Comparison of ENCODE assay signal across 8 cellular contexts in the genomic region with DNA sequence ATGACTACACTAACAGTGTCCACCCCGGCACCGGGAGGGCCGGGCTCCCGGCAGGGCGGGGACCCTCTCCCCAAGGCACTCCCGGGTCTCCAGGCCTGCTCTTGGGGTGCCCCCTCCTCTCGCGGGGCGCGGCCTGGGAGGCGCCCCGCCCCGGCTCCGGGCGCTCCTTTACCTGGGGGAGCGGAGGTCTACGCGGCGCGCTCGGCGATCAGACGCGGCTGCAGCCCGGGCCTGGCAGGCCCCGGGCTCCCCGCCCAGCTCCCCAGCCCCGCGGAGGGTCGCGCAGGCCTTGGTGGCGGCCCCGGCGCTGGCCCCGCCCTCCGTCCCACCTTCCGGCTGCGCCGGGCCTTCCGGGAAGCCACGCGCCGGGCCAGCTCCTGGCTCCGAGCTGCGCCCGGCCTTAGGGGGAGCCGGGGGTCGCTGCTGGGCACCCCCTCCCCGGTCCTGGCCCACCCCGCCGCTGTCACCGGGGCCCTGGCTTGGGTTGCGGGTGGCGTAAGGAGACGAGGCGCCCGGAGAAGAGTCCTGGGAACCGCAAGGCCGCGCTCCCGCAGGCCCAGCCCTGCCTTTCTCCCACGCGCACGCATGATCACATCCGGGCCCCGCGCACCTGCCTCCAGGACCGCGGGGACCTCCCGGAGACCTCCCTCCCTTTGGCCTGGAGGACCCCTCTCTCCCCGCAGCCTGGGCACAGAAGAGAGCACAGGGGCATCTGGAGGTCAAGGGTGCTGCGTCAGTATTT. TPM values are rescaled to one million over a fixed set of nuclear protein-coding genes. Genes with fewer than 3 reads are reported as not detected.
A peak's percentile ranks its signal among the peaks of the same experiment; 100 is the strongest.
DNase-seq lines count a peak whose midpoint lies in the region; ATAC-seq and TF ChIP-seq lines count a peak whose summit lies in the region.

A gene (minus strand): TSS at position 309 of the 742 bp plus-strand sequence. CDS start 6,848 bp downstream, outside the sequence.

- H3K36me3 Mint-ChIP-seq in activated naive CD4-positive, alpha-beta T cell treated with anti-CD3 and anti-CD28 coated beads for 36 hours (ENCODE audit: low read depth) = peaks cover 18% of the 10 kb centered on the region

- no peaks in the 10 kb centered on the region for H3K36me3 ChIP-seq in tibial nerve

- 0 to 1% methylated on average over 36 to 49 of the region's 72 CpGs for WGBS in tibial nerve, 2 donors

- no peaks in the 10 kb centered on the region for H3K27me3 Mint-ChIP-seq in activated naive CD4-positive, alpha-beta T cell treated with anti-CD3 and anti-CD28 coated beads for 36 hours (ENCODE audit: low read depth)

- peak; percentile 74 for DNase-seq in COLO668 (lab: John Stamatoyannopoulos, UW; ENCODE audit: unreplicated experiment)
- DNase-seq in RWPE1 (ENCODE audit: low spot score) = peak; percentile 25
- DNase-seq in activated naive CD4-positive, alpha-beta T cell treated with anti-CD3 and anti-CD28 coated beads for 36 hours = peak; percentile 69
- no peak for DNase-seq in glomerular endothelial cell (ENCODE audit: extremely low read depth, low read depth, low spot score)
- DNase-seq in nucleus accumbens (lab: John Stamatoyannopoulos, UW) = peak in 48 of 56 donors; percentile 18 to 82 (median 66)
- no peak for DNase-seq in tibial nerve (ENCODE audit: low spot score in 2 of 2)

- peak within 1 kb of the TSS; percentile 97 for H3K27ac Mint-ChIP-seq in activated naive CD4-positive, alpha-beta T cell treated with anti-CD3 and anti-CD28 coated beads for 36 hours

- no peak for TF ChIP-seq CTCF in RWPE1 (conservative IDR thresholded peaks at IDR 0.05; ENCODE audit: low read depth)
- TF ChIP-seq CTCF in tibial nerve (IDR thresholded peaks at IDR 0.05) = peak in 1 of 5 experiments; percentile 26

- peak within 1 kb of the TSS; percentile 88 to 99 (median 99) for H3K4me3 ChIP-seq in tibial nerve

- H3K4me3 Mint-ChIP-seq in activated naive CD4-positive, alpha-beta T cell treated with anti-CD3 and anti-CD28 coated beads for 36 hours = peak within 1 kb of the TSS; percentile 92

- peaks cover 0 to 54% (median 25%) of the 10 kb centered on the region in 4 donors for H3K4me1 ChIP-seq in tibial nerve

- H3K27ac ChIP-seq in RWPE1 (peak within 1 kb of the TSS; percentile 81), tibial nerve (peak within 1 kb of the TSS; percentile 94 to 99 (median 96))

- peaks cover 47% of the 10 kb centered on the region for H3K4me1 Mint-ChIP-seq in activated naive CD4-positive, alpha-beta T cell treated with anti-CD3 and anti-CD28 coated beads for 36 hours (ENCODE audit: low read depth)

- intact Hi-C loops in activated naive CD4-positive, alpha-beta T cell treated with anti-CD3 and anti-CD28 coated beads for 36 hours (cut with micrococcal nuclease) = loop anchor here (1.0 to 10.0 kb wide), 3 partner anchors 43 to 510 kb away; a partner anchor contains a TSS

- TF ChIP-seq POLR2A in tibial nerve (IDR thresholded peaks at IDR 0.05) = peak; percentile 57 to 85

- no peaks in the 10 kb centered on the region for H3K9me3 ChIP-seq in tibial nerve

- H3K9me3 Mint-ChIP-seq in activated naive CD4-positive, alpha-beta T cell treated with anti-CD3 and anti-CD28 coated beads for 36 hours = no peaks in the 10 kb centered on the region

- H3K27me3 ChIP-seq in tibial nerve = no peaks in the 10 kb centered on the region

- POLR2A ChIA-PET in RWPE1 (lab: Yijun Ruan, JAX; ENCODE audit: low non-redundant PET) = interaction anchor here (0.6 to 1.8 kb wide), 2 partner anchors 109 to 1209 kb away, joined by 5 to 6 read pairs; a partner anchor contains a TSS

- peak in 1 of 2 donors; percentile 82 for TF ChIP-seq EP300 in tibial nerve (IDR thresholded peaks at IDR 0.05)

- CTCF ChIA-PET in RWPE1 (lab: Yijun Ruan, JAX) = interaction anchor here (2.2 kb wide), 1 partner anchor 104 kb away, joined by 38 read pairs; no protein-coding TSS in a partner anchor
- CTCF ChIA-PET in activated naive CD4-positive, alpha-beta T cell treated with anti-CD3 and anti-CD28 coated beads for 36 hours (lab: Charles Lee) = interaction anchor here (0.6 to 7.7 kb wide), 11 partner anchors 11 to 137 kb away, joined by 3 to 145 read pairs (median 9); a partner anchor contains a TSS

- ATAC-seq in GM19438 (IDR thresholded peaks at IDR 0.05; ENCODE audit: low read depth, unreplicated experiment) (peak; percentile 61), HG03565 (IDR thresholded peaks at IDR 0.05; ENCODE audit: unreplicated experiment) (peak; percentile 51)

RNA-seq across cellular contexts. Expression of the gene that starts here (rescaled TPM):
- 10 to 100 TPM; 21.6 to 24.3 TPM for total RNA-seq in activated naive CD4-positive, alpha-beta T cell treated with anti-CD3 and anti-CD28 coated beads for 36 hours
- 25.0 and 31.9 TPM in 2 replicates for total RNA-seq in glomerular endothelial cell
- total RNA-seq in tibial nerve = 10 to 100 TPM; 52.5 to 71.6 (median 56.7) TPM

Comparison
In these comparisons a context has a peak if more than half of its experiments do, and no peak if none do; other contexts are left out.
1. DNase-seq: peak in COLO668 (single experiment), RWPE1 (single experiment), activated naive CD4-positive, alpha-beta T cell treated with anti-CD3 and anti-CD28 coated beads for 36 hours (single experiment) and nucleus accumbens (48 of 56); none in glomerular endothelial cell (single experiment) and tibial nerve (0 of 2).